In genomic region chr10:125889432-125889831, GRCh38 we compare ENCODE assay signal across 2 cellular contexts. TPM values are rescaled to one million over a fixed set of nuclear protein-coding genes. Genes with fewer than 3 reads are reported as not detected.
"Had no signal": no experiment of that assay in that cellular context is flagged by ENCODE, and none has a peak within 500 bp of the region (broad histone marks: within the 10 kb centered on the region; RNA-seq: fewer than 3 reads in every experiment).

No MANE protein-coding gene starts in this region.

RNA-seq across cellular contexts. Expression of gene FANK1, which starts 6.9 kb away (rescaled TPM):
- total RNA-seq: natural killer cell treated with Interleukin-12 subunit alpha and Interleukin-12 subunit beta and Interleukin-15 and Interleukin-18, amount 100 ng/mL, for 72 hours had no signal
- polyA plus RNA-seq: liver had no signal
